Comparison of ENCODE assay signal across 8 cellular contexts in the genomic region with DNA sequence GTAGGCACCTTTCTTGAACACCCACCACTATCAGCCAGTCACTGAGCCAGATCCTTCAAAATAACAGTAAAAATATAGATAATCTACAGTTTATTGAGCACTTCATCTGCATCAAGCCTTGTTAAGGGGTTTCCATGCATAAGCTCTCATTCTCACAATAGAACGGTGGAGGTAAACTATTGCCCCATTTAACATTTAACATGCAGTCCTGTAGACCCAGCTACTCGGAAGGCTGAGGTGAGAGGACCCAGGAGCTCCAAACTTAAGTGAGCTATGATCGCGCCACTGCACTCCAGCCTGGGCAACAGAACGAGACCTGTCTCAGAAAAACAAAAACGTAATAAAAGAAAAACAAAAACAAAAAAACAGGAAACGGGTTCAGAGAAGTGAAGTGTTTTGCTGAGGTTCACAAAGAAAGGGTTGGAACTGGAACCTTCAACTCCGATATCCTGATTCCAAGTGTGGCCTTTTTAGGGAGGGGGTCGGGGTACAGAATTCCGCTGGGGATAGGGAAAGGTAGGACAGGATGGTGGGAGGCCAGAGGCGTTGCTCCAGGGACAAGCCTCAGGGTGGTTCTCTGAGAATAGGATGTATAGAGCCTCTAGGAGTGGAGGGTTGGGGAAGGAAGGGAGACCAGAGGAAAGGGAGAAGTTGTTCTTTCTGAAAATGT. TPM values are rescaled to one million over a fixed set of nuclear protein-coding genes. Genes with fewer than 3 reads are reported as not detected.
DNase-seq lines count a peak whose midpoint lies in the region; ATAC-seq and TF ChIP-seq lines count a peak whose summit lies in the region.

No MANE protein-coding gene starts in this region.

- H3K27ac Mint-ChIP-seq in nephron: peak overlapping the region; percentile 92 to 97 (median 94)

- intact Hi-C loops in colonic mucosa (cut with DNase I): loop anchor here (5.0 kb wide), 1 partner anchor 115 kb away; no protein-coding TSS in a partner anchor

- TF ChIP-seq POLR2A in NB4 (IDR thresholded peaks at IDR 0.05; ENCODE audit: extremely low read depth, insufficient read length): no peak

- ATAC-seq in GM21528 (IDR thresholded peaks at IDR 0.05; ENCODE audit: low FRiP score, unreplicated experiment) (no peak), HG03097 (IDR thresholded peaks at IDR 0.05; ENCODE audit: low FRiP score, unreplicated experiment) (no peak)

- no peaks in the 10 kb centered on the region for H3K27me3 Mint-ChIP-seq in nephron (ENCODE audit: low read depth)

- H3K36me3 ChIP-seq in BLaER1 treated with 17β-estradiol and CSF1 and Interleukin-3, amounts not matched to agents 10 nM and 100 nM: peaks cover 0 to 8% (median 0%) of the 10 kb centered on the region in 11 experiments; a peak in 2 of 22 replicates
- no peaks in the 10 kb centered on the region for H3K36me3 ChIP-seq in colonic mucosa

- no peaks in the 10 kb centered on the region for H4K20me1 ChIP-seq in BLaER1 treated with 17β-estradiol and CSF1 and Interleukin-3, amounts not matched to agents 10 nM and 100 nM

- peak overlapping the region; percentile 25 to 72 (median 66); a peak in 16 of 20 replicates for H3K4me3 ChIP-seq in BLaER1 treated with 17β-estradiol and CSF1 and Interleukin-3, amounts not matched to agents 10 nM and 100 nM
- peak overlapping the region; percentile 57 for H3K4me3 ChIP-seq in NB4 (ENCODE audit: low read depth, low read length)
- H3K4me3 ChIP-seq in colonic mucosa: peak overlapping the region; percentile 39

- H3K27me3 ChIP-seq in BLaER1 treated with 17β-estradiol and CSF1 and Interleukin-3, amounts not matched to agents 10 nM and 100 nM: no peaks in the 10 kb centered on the region
- no peaks in the 10 kb centered on the region for H3K27me3 ChIP-seq in colonic mucosa

- H3K9ac ChIP-seq in BLaER1 treated with 17β-estradiol and CSF1 and Interleukin-3, amounts not matched to agents 10 nM and 100 nM: peak overlapping the region; percentile 68 to 90 (median 85)
- peak overlapping the region; percentile 38 to 89 for H3K9ac ChIP-seq in colonic mucosa (ENCODE audit: low read depth in 2 of 2, low read length in 2 of 2)

- H3K9me3 ChIP-seq in BLaER1 treated with 17β-estradiol and CSF1 and Interleukin-3, amounts not matched to agents 10 nM and 100 nM (replicated peaks in 1 of 11): no peaks in the 10 kb centered on the region
- no peaks in the 10 kb centered on the region for H3K9me3 ChIP-seq in colonic mucosa

- H3K36me3 Mint-ChIP-seq in nephron (ENCODE audit: low read depth): no peaks in the 10 kb centered on the region

- DNase-seq in NB4 (ENCODE audit: low read depth) (no peak), colonic mucosa (no peak), RPMI8226 (no peak), superior temporal gyrus (ENCODE audit: extremely low spot score) (no peak)

- no peak for TF ChIP-seq CTCF in NB4 (IDR thresholded peaks at IDR 0.05; ENCODE audit: low read depth, low read length)
- TF ChIP-seq CTCF in colonic mucosa (IDR thresholded peaks at IDR 0.05): no peak
- no peak for TF ChIP-seq CTCF in nephron (IDR thresholded peaks at IDR 0.05; ENCODE audit: unreplicated experiment in 3 of 3)

- H3K4me1 ChIP-seq in BLaER1 treated with 17β-estradiol and CSF1 and Interleukin-3, amounts not matched to agents 10 nM and 100 nM: peaks cover 74 to 89% (median 83%) of the 10 kb centered on the region in 10 experiments
- peaks cover 28% of the 10 kb centered on the region for H3K4me1 ChIP-seq in colonic mucosa

- H3K9me3 Mint-ChIP-seq in nephron: no peaks in the 10 kb centered on the region

- peak overlapping the region; percentile 72 to 95 (median 87) for H3K4me2 ChIP-seq in BLaER1 treated with 17β-estradiol and CSF1 and Interleukin-3, amounts not matched to agents 10 nM and 100 nM

- H3K4me1 Mint-ChIP-seq in nephron: peaks cover 46% of the 10 kb centered on the region

- H3K27ac ChIP-seq in BLaER1 treated with 17β-estradiol and CSF1 and Interleukin-3, amounts not matched to agents 10 nM and 100 nM: peak overlapping the region; percentile 66 to 94 (median 89)
- peak overlapping the region; percentile 85 for H3K27ac ChIP-seq in colonic mucosa

- H3K4me3 Mint-ChIP-seq in nephron: peak overlapping the region; percentile 85 to 93 (median 85)

RNA-seq across cellular contexts. Expression of a gene that starts 11.6 kb away (rescaled TPM):
- total RNA-seq in colonic mucosa: 10 to 100 TPM; 34.0 to 34.6 TPM

RNA-seq across cellular contexts. Expression of a gene that starts 11.8 kb away (rescaled TPM):
- 100 to 1,000 TPM; 326 to 331 TPM for total RNA-seq in colonic mucosa

RNA-seq across cellular contexts. Expression of a gene that starts 14.9 kb away (rescaled TPM):
- 10 to 100 TPM; 53.1 to 57.2 TPM for total RNA-seq in colonic mucosa
